22 cellular contexts compared by ENCODE assay signal in the genomic region with DNA sequence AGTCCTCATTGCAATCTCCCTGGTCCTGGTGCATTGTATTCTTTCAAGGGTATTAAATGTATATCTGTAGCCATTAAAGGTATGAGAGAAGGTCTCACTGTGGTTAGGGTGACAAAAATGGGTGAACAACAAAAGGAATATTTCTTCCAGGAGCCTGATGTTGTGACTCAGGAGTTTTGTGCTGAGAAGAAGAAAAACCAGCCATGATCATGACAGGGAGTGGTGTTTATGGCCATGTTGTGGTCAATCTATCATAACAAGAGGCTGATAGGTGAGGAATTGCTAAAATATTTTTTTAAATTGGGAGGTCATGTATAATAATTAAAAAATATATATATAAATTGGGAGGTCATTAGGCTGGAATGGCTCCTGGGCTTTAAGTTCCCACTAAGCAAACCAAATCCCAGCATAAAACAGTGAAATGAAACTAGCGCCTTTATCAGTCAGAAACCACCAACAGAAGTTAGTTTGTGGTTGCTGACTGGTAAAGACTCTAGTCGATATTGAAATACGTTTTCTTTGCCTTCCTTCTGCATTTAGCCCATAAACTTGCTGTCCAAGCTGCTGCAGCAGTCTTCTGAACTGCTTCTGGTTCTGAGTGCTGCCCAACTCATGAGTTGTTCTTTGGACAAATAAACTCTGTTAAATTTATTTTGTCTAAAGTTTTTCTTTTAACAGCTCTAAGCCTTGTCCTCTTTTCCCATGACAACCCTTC.
DNase-seq lines count a peak whose midpoint lies in the region; ATAC-seq, FAIRE-seq and TF ChIP-seq lines count a peak whose summit lies in the region.
"Had no signal": no experiment of that assay in that cellular context is flagged by ENCODE, and none has a peak within 500 bp of the region (broad histone marks: within the 10 kb centered on the region; RNA-seq: fewer than 3 reads in every experiment).

No MANE protein-coding gene starts in this region.

- H3K4me1 ChIP-seq in small intestine (ENCODE audit: control insufficient read depth in 2 of 2, insufficient read depth in 1 of 2, low read depth in 1 of 2, low read length in 1 of 2): no peaks in the 10 kb centered on the region

- no peaks in the 10 kb centered on the region for H3K9me3 ChIP-seq in small intestine (ENCODE audit: control insufficient read depth, low read depth)

- intact Hi-C loops in activated CD4-positive, alpha-beta memory T cell treated with anti-CD3 and anti-CD28 coated beads for 36 hours (cut with micrococcal nuclease): loop anchor here (5.0 to 10.0 kb wide), 6 partner anchors 191 to 1154 kb away; partner anchors contain the start of genes BLZF1 and NME7

- no peaks in the 10 kb centered on the region for H3K27me3 ChIP-seq in small intestine (ENCODE audit: control insufficient read depth in 2 of 2, insufficient read depth in 2 of 2, low read length in 2 of 2)
- H3K27me3 ChIP-seq: brain microvascular endothelial cell had no signal

- no peak for TF ChIP-seq CTCF in osteocyte (IDR thresholded peaks at IDR 0.05)

- no peaks in the 10 kb centered on the region for H3K36me3 ChIP-seq in small intestine (ENCODE audit: control insufficient read depth in 2 of 2, insufficient read depth in 2 of 2, low read length in 2 of 2)
- H3K36me3 ChIP-seq: brain microvascular endothelial cell had no signal

- H3K4me3 Mint-ChIP-seq in activated CD4-positive, alpha-beta memory T cell treated with anti-CD3 and anti-CD28 coated beads, Interleukin-2, amount 10 ng/mL, durations not matched to agents 7 days and 5 days: no peak overlapping the region
- no peak overlapping the region for H3K4me3 Mint-ChIP-seq in activated CD4-positive, alpha-beta memory T cell treated with anti-CD3 and anti-CD28 coated beads for 36 hours
- no peak overlapping the region for H3K4me3 Mint-ChIP-seq in activated CD8-positive, alpha-beta T cell treated with anti-CD3 and anti-CD28 coated beads, Interleukin-2, amount 10 ng/mL, durations not matched to agents 7 days and 5 days
- no peak overlapping the region for H3K4me3 Mint-ChIP-seq in osteocyte (ENCODE audit: unreplicated experiment)
- H3K4me3 Mint-ChIP-seq: CD4-positive, CD25-positive, alpha-beta regulatory T cell; memory B cell; nephron had no signal

- FAIRE-seq in small intestine (lab: Jason Lieb, UNC): no peak
- FAIRE-seq: A204.1, H1, urothelium cell line had no signal

- no peak for DNase-seq in activated CD4-positive, alpha-beta memory T cell treated with anti-CD3 and anti-CD28 coated beads, Interleukin-2, amount 10 ng/mL, durations not matched to agents 7 days and 5 days
- DNase-seq in activated CD4-positive, alpha-beta memory T cell treated with anti-CD3 and anti-CD28 coated beads for 36 hours: no peak
- DNase-seq in NOMO-1 (lab: John Stamatoyannopoulos, UW; ENCODE audit: unreplicated experiment in 2 of 2) (peak; percentile 66 to 88), osteocyte (ENCODE audit: extremely low spot score, unreplicated experiment) (no peak), C1 segment of cervical spinal cord (lab: John Stamatoyannopoulos, UW) (no peak), small intestine (no peak)
- DNase-seq in activated CD8-positive, alpha-beta T cell treated with anti-CD3 and anti-CD28 coated beads, Interleukin-2, amount 10 ng/mL, durations not matched to agents 7 days and 5 days: peak; percentile 33
- DNase-seq: activated naive CD4-positive, alpha-beta T cell treated with anti-CD3 and anti-CD28 coated beads, Interleukin-2, amount 50 U/mL, for 16 hours; brain microvascular endothelial cell; CD4-positive, CD25-positive, alpha-beta regulatory T cell; dermis blood vessel endothelial cell; DND-41; NCI-H2081; NCI-H510A had no signal

- H3K4me3 ChIP-seq in small intestine (ENCODE audit: low read depth in 1 of 2, low read length in 2 of 2): no peak overlapping the region

- peaks cover 29% of the 10 kb centered on the region for H3K36me3 Mint-ChIP-seq in activated CD4-positive, alpha-beta memory T cell treated with anti-CD3 and anti-CD28 coated beads, Interleukin-2, amount 10 ng/mL, durations not matched to agents 7 days and 5 days (ENCODE audit: low read depth)
- no peaks in the 10 kb centered on the region for H3K36me3 Mint-ChIP-seq in activated CD4-positive, alpha-beta memory T cell treated with anti-CD3 and anti-CD28 coated beads for 36 hours
- peaks cover 16% of the 10 kb centered on the region for H3K36me3 Mint-ChIP-seq in activated CD8-positive, alpha-beta T cell treated with anti-CD3 and anti-CD28 coated beads, Interleukin-2, amount 10 ng/mL, durations not matched to agents 7 days and 5 days (ENCODE audit: low read depth)
- peaks cover 5% of the 10 kb centered on the region for H3K36me3 Mint-ChIP-seq in osteocyte (ENCODE audit: unreplicated experiment)
- H3K36me3 Mint-ChIP-seq: CD4-positive, CD25-positive, alpha-beta regulatory T cell; memory B cell had no signal

- CTCF ChIA-PET in activated CD4-positive, alpha-beta memory T cell treated with anti-CD3 and anti-CD28 coated beads, Interleukin-2, amount 10 ng/mL, durations not matched to agents 7 days and 5 days (lab: Charles Lee): interaction anchor here (0.6 to 8.4 kb wide), 9 partner anchors 22 to 1007 kb away, joined by 3 to 272 read pairs (median 27); partner anchors contain the start of gene SFT2D2
- CTCF ChIA-PET in activated CD4-positive, alpha-beta memory T cell treated with anti-CD3 and anti-CD28 coated beads for 36 hours (lab: Charles Lee): interaction anchor here (0.9 to 6.8 kb wide), 10 partner anchors 19 to 1008 kb away, joined by 3 to 126 read pairs (median 28); partner anchors contain the start of gene TIPRL
- CTCF ChIA-PET in activated CD8-positive, alpha-beta T cell treated with anti-CD3 and anti-CD28 coated beads, Interleukin-2, amount 10 ng/mL, durations not matched to agents 7 days and 5 days (lab: Charles Lee): interaction anchor here (0.7 to 7.8 kb wide), 20 partner anchors 10 to 1205 kb away, joined by 3 to 280 read pairs (median 18); partner anchors contain the start of gene SFT2D2

- peaks cover 73% of the 10 kb centered on the region for H3K4me1 Mint-ChIP-seq in activated CD4-positive, alpha-beta memory T cell treated with anti-CD3 and anti-CD28 coated beads, Interleukin-2, amount 10 ng/mL, durations not matched to agents 7 days and 5 days
- H3K4me1 Mint-ChIP-seq in activated CD4-positive, alpha-beta memory T cell treated with anti-CD3 and anti-CD28 coated beads for 36 hours (ENCODE audit: low read depth): peaks cover 30% of the 10 kb centered on the region
- H3K4me1 Mint-ChIP-seq in activated CD8-positive, alpha-beta T cell treated with anti-CD3 and anti-CD28 coated beads, Interleukin-2, amount 10 ng/mL, durations not matched to agents 7 days and 5 days (ENCODE audit: low read depth): peaks cover 62% of the 10 kb centered on the region
- H3K4me1 Mint-ChIP-seq in osteocyte (ENCODE audit: unreplicated experiment): peaks cover 35% of the 10 kb centered on the region

- 61 to 76% (median 66%) methylated on average over 3 of the region's 3 CpGs for whole genome bisulfite sequencing in small intestine, 3 donors

- POLR2A ChIA-PET in activated CD4-positive, alpha-beta memory T cell treated with anti-CD3 and anti-CD28 coated beads, Interleukin-2, amount 10 ng/mL, durations not matched to agents 7 days and 5 days (lab: Charles Lee): interaction anchor here (0.6 to 4.8 kb wide), 10 partner anchors 16 to 129 kb away, joined by 3 to 64 read pairs (median 6); partner anchors contain the start of gene SFT2D2
- POLR2A ChIA-PET in activated CD4-positive, alpha-beta memory T cell treated with anti-CD3 and anti-CD28 coated beads for 36 hours (lab: Charles Lee): interaction anchor here (1.0 kb wide), 1 partner anchor 1027 kb away, joined by 3 read pairs; the partner anchor contains the start of genes BLZF1 and NME7
- POLR2A ChIA-PET in activated CD8-positive, alpha-beta T cell treated with anti-CD3 and anti-CD28 coated beads, Interleukin-2, amount 10 ng/mL, durations not matched to agents 7 days and 5 days (lab: Charles Lee): interaction anchor here (0.6 kb wide), 1 partner anchor 102 kb away, joined by 3 read pairs; no protein-coding TSS in a partner anchor

- H3K27me3 Mint-ChIP-seq in activated CD4-positive, alpha-beta memory T cell treated with anti-CD3 and anti-CD28 coated beads, Interleukin-2, amount 10 ng/mL, durations not matched to agents 7 days and 5 days: peaks cover 3% of the 10 kb centered on the region
- H3K27me3 Mint-ChIP-seq in activated CD4-positive, alpha-beta memory T cell treated with anti-CD3 and anti-CD28 coated beads for 36 hours: no peaks in the 10 kb centered on the region
- no peaks in the 10 kb centered on the region for H3K27me3 Mint-ChIP-seq in activated CD8-positive, alpha-beta T cell treated with anti-CD3 and anti-CD28 coated beads, Interleukin-2, amount 10 ng/mL, durations not matched to agents 7 days and 5 days (ENCODE audit: low read depth)
- H3K27me3 Mint-ChIP-seq in osteocyte (ENCODE audit: unreplicated experiment): no peaks in the 10 kb centered on the region
- H3K27me3 Mint-ChIP-seq: memory B cell had no signal

- H3K27ac ChIP-seq in small intestine (ENCODE audit: low read depth in 1 of 2, low read length in 1 of 2): no peak overlapping the region
- H3K27ac ChIP-seq: brain microvascular endothelial cell, VCaP had no signal

- H3K27ac Mint-ChIP-seq in activated CD4-positive, alpha-beta memory T cell treated with anti-CD3 and anti-CD28 coated beads, Interleukin-2, amount 10 ng/mL, durations not matched to agents 7 days and 5 days: peak overlapping the region; percentile 85
- H3K27ac Mint-ChIP-seq in activated CD4-positive, alpha-beta memory T cell treated with anti-CD3 and anti-CD28 coated beads for 36 hours: no peak overlapping the region
- H3K27ac Mint-ChIP-seq in activated CD8-positive, alpha-beta T cell treated with anti-CD3 and anti-CD28 coated beads, Interleukin-2, amount 10 ng/mL, durations not matched to agents 7 days and 5 days: peak overlapping the region; percentile 62
- H3K27ac Mint-ChIP-seq in osteocyte (ENCODE audit: unreplicated experiment): peak overlapping the region; percentile 93
- H3K27ac Mint-ChIP-seq: memory B cell, nephron had no signal

- ATAC-seq in activated CD8-positive, alpha-beta T cell treated with anti-CD3 and anti-CD28 coated beads, Interleukin-2, amount 10 ng/mL, durations not matched to agents 7 days and 5 days: no peak
- no peak for ATAC-seq in GM18861 (IDR thresholded peaks at IDR 0.05; ENCODE audit: unreplicated experiment)
- ATAC-seq: SK-N-SH treated with all-trans-retinoic acid at 6 μM for 48 hours had no signal

- H3K9me3 Mint-ChIP-seq in activated CD4-positive, alpha-beta memory T cell treated with anti-CD3 and anti-CD28 coated beads, Interleukin-2, amount 10 ng/mL, durations not matched to agents 7 days and 5 days: peaks cover 9% of the 10 kb centered on the region
- H3K9me3 Mint-ChIP-seq in activated CD4-positive, alpha-beta memory T cell treated with anti-CD3 and anti-CD28 coated beads for 36 hours: no peaks in the 10 kb centered on the region
- H3K9me3 Mint-ChIP-seq in activated CD8-positive, alpha-beta T cell treated with anti-CD3 and anti-CD28 coated beads, Interleukin-2, amount 10 ng/mL, durations not matched to agents 7 days and 5 days (ENCODE audit: insufficient read depth): peaks cover 11% of the 10 kb centered on the region
- peaks cover 8% of the 10 kb centered on the region for H3K9me3 Mint-ChIP-seq in osteocyte (ENCODE audit: unreplicated experiment)
- H3K9me3 Mint-ChIP-seq: CD4-positive, CD25-positive, alpha-beta regulatory T cell; memory B cell; nephron had no signal

Comparison
In these comparisons a context has a peak if more than half of its experiments do, and no peak if none do; other contexts are left out.
1. DNase-seq: peak in NOMO-1 (2 of 2) and activated CD8-positive, alpha-beta T cell treated with anti-CD3 and anti-CD28 coated beads, Interleukin-2, amount 10 ng/mL, durations not matched to agents 7 days and 5 days (single experiment); none in activated CD4-positive, alpha-beta memory T cell treated with anti-CD3 and anti-CD28 coated beads, Interleukin-2, amount 10 ng/mL, durations not matched to agents 7 days and 5 days (single experiment), activated CD4-positive, alpha-beta memory T cell treated with anti-CD3 and anti-CD28 coated beads for 36 hours (single experiment), osteocyte (single experiment), C1 segment of cervical spinal cord (0 of 14) and small intestine (single experiment).